1 cellular context compared by ENCODE assay signal in genomic region chr10:131955591-131956340, GRCh38.
TF ChIP-seq lines count a peak whose summit lies in the region.

No MANE protein-coding gene starts in this region.

TF ChIP-seq in GM12878, 131 proteins besides CTCF, POLR2A, EP300 and RAD21:
- TF ChIP-seq PBX3 (IDR thresholded peaks at IDR 0.05; ENCODE audit: insufficient replicate concordance, low read depth, low read length), result no peak
- TF ChIP-seq ZNF622 (IDR thresholded peaks at IDR 0.05), result no peak
- TF ChIP-seq SUPT20H (IDR thresholded peaks at IDR 0.05; ENCODE audit: borderline replicate concordance, control insufficient read depth, low read depth, low read length), result no peak
- no peak for TF ChIP-seq HCFC1 (IDR thresholded peaks at IDR 0.05; ENCODE audit: low read length)
- TF ChIP-seq KAT2A (conservative IDR thresholded peaks at IDR 0.05; ENCODE audit: control insufficient read depth, low read depth, low read length), result no peak
- no peak for TF ChIP-seq BHLHE40 (IDR thresholded peaks at IDR 0.05; ENCODE audit: borderline replicate concordance in 1 of 2, low read depth in 2 of 2, low read length in 1 of 2)
- no peak for TF ChIP-seq CBX5 (IDR thresholded peaks at IDR 0.05; ENCODE audit: low read depth)
- TF ChIP-seq POLR2AphosphoS5 (IDR thresholded peaks at IDR 0.05; ENCODE audit: low read length), result no peak
- no peak for TF ChIP-seq LARP7 (IDR thresholded peaks at IDR 0.05)
- TF ChIP-seq TCF7 (IDR thresholded peaks at IDR 0.05; ENCODE audit: borderline replicate concordance), result no peak
- no peak for TF ChIP-seq MYB (IDR thresholded peaks at IDR 0.05; ENCODE audit: borderline replicate concordance, low read depth, low read length)
- TF ChIP-seq MTA3 (IDR thresholded peaks at IDR 0.05; ENCODE audit: borderline replicate concordance, low read length), result no peak
- no peak for TF ChIP-seq YY1 (IDR thresholded peaks at IDR 0.05; ENCODE audit: low read depth, low read length)
